In the genomic region with DNA sequence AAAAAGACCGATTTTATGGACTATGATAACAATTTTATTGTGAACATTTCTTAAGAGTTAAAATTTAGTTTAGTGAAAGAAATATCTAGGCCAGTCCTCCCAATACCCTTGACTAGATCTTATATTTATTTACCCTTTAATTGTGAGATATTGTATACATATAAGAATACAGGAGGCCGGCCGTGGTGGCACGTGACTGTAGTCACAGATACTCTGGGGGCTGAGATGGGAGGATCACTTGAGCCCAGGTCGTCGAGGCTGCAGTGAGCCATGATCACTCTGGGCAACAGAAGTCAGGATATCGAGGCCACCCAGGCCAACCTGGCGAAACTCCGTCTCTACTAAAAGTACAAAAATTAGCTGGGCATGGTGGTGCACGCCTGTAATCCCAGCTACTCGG, we compare ENCODE assay signal across 8 cellular contexts. TPM values are rescaled to one million over a fixed set of nuclear protein-coding genes. Genes with fewer than 3 reads are reported as not detected.
DNase-seq lines count a peak whose midpoint lies in the region; ATAC-seq and TF ChIP-seq lines count a peak whose summit lies in the region.

No MANE protein-coding gene starts in this region.

- 76 to 78% methylated on average over 11 of the region's 11 CpGs for WGBS in tibial nerve, 2 donors

- H3K4me1 ChIP-seq in tibial nerve: peaks cover 0 to 26% (median 5%) of the 10 kb centered on the region in 4 donors

- H3K4me3 ChIP-seq in tibial nerve: peak overlapping the region; percentile 65 to 96 (median 72)

- peak overlapping the region; percentile 94 for H3K4me3 Mint-ChIP-seq in activated naive CD4-positive, alpha-beta T cell treated with anti-CD3 and anti-CD28 coated beads for 36 hours
- peak overlapping the region; percentile 90 for H3K4me3 Mint-ChIP-seq in activated CD4-positive, alpha-beta memory T cell treated with anti-CD3 and anti-CD28 coated beads for 36 hours

- H3K27ac ChIP-seq in tibial nerve: peak overlapping the region; percentile 72 to 92 (median 88)

- H3K36me3 Mint-ChIP-seq in activated naive CD4-positive, alpha-beta T cell treated with anti-CD3 and anti-CD28 coated beads for 36 hours (ENCODE audit: low read depth): peaks cover 12% of the 10 kb centered on the region
- peaks cover 11% of the 10 kb centered on the region for H3K36me3 Mint-ChIP-seq in activated CD4-positive, alpha-beta memory T cell treated with anti-CD3 and anti-CD28 coated beads for 36 hours

- POLR2A ChIA-PET in activated CD4-positive, alpha-beta memory T cell treated with anti-CD3 and anti-CD28 coated beads for 36 hours (lab: Charles Lee): interaction anchor here (0.7 to 1.5 kb wide), 2 partner anchors 11 to 61 kb away, joined by 4 to 7 read pairs; partner anchors contain the start of gene RAD51

- DNase-seq in activated naive CD4-positive, alpha-beta T cell treated with anti-CD3 and anti-CD28 coated beads for 36 hours: no peak
- no peak for DNase-seq in activated naive CD4-positive, alpha-beta T cell treated with anti-CD3 and anti-CD28 coated beads, Interleukin-2, amount 50 U/mL, for 16 hours
- peak; percentile 24 for DNase-seq in activated CD4-positive, alpha-beta memory T cell treated with anti-CD3 and anti-CD28 coated beads for 36 hours
- peak; percentile 48 for DNase-seq in left kidney (ENCODE audit: low read depth, low spot score)
- no peak for DNase-seq in tibial nerve (ENCODE audit: low spot score in 2 of 2)
- no peak for DNase-seq in Kasumi-1 (lab: John Stamatoyannopoulos, UW)
- DNase-seq in HCEC 1CT: no peak

- TF ChIP-seq CTCF in tibial nerve (IDR thresholded peaks at IDR 0.05): no peak

- H3K36me3 ChIP-seq in tibial nerve: peaks cover 0 to 21% (median 1%) of the 10 kb centered on the region in 3 donors

- no peaks in the 10 kb centered on the region for H3K27me3 ChIP-seq in tibial nerve

- intact Hi-C loops in activated naive CD4-positive, alpha-beta T cell treated with anti-CD3 and anti-CD28 coated beads for 36 hours (cut with micrococcal nuclease): loop anchor here (1.0 to 2.0 kb wide), 10 partner anchors 7 to 351 kb away; partner anchors contain the start of genes CCDC32, DNAJC17, IVD and KNL1
- intact Hi-C loops in activated CD4-positive, alpha-beta memory T cell treated with anti-CD3 and anti-CD28 coated beads for 36 hours (cut with micrococcal nuclease): loop anchor here (1.0 to 2.0 kb wide), 5 partner anchors 8 to 161 kb away; partner anchors contain the start of genes DNAJC17, GCHFR, KNL1 and ZFYVE19

- peaks cover 25% of the 10 kb centered on the region for H3K4me1 Mint-ChIP-seq in activated naive CD4-positive, alpha-beta T cell treated with anti-CD3 and anti-CD28 coated beads for 36 hours (ENCODE audit: low read depth)
- peaks cover 28% of the 10 kb centered on the region for H3K4me1 Mint-ChIP-seq in activated CD4-positive, alpha-beta memory T cell treated with anti-CD3 and anti-CD28 coated beads for 36 hours (ENCODE audit: low read depth)

- CTCF ChIA-PET in activated naive CD4-positive, alpha-beta T cell treated with anti-CD3 and anti-CD28 coated beads for 36 hours (lab: Charles Lee): interaction anchor here (0.6 to 2.4 kb wide), 2 partner anchors 26 to 645 kb away, joined by 5 to 11 read pairs; no protein-coding TSS in a partner anchor
- CTCF ChIA-PET in activated CD4-positive, alpha-beta memory T cell treated with anti-CD3 and anti-CD28 coated beads for 36 hours (lab: Charles Lee): no interaction called here

- ATAC-seq in GM18909 (IDR thresholded peaks at IDR 0.05; ENCODE audit: poor library complexity, unreplicated experiment): no peak

- H3K9me3 Mint-ChIP-seq in activated naive CD4-positive, alpha-beta T cell treated with anti-CD3 and anti-CD28 coated beads for 36 hours: no peaks in the 10 kb centered on the region
- no peaks in the 10 kb centered on the region for H3K9me3 Mint-ChIP-seq in activated CD4-positive, alpha-beta memory T cell treated with anti-CD3 and anti-CD28 coated beads for 36 hours

- TF ChIP-seq EP300 in tibial nerve (IDR thresholded peaks at IDR 0.05): no peak

- TF ChIP-seq POLR2A in tibial nerve (IDR thresholded peaks at IDR 0.05): no peak

- no peaks in the 10 kb centered on the region for H3K27me3 Mint-ChIP-seq in activated naive CD4-positive, alpha-beta T cell treated with anti-CD3 and anti-CD28 coated beads for 36 hours (ENCODE audit: low read depth)
- no peaks in the 10 kb centered on the region for H3K27me3 Mint-ChIP-seq in activated CD4-positive, alpha-beta memory T cell treated with anti-CD3 and anti-CD28 coated beads for 36 hours

- peak overlapping the region; percentile 98 for H3K27ac Mint-ChIP-seq in activated naive CD4-positive, alpha-beta T cell treated with anti-CD3 and anti-CD28 coated beads for 36 hours
- H3K27ac Mint-ChIP-seq in activated CD4-positive, alpha-beta memory T cell treated with anti-CD3 and anti-CD28 coated beads for 36 hours: peak overlapping the region; percentile 94

- no peaks in the 10 kb centered on the region for H3K9me3 ChIP-seq in tibial nerve

RNA-seq across cellular contexts. Expression of gene RMDN3, which starts 0.8 kb away (rescaled TPM):
- total RNA-seq in activated naive CD4-positive, alpha-beta T cell treated with anti-CD3 and anti-CD28 coated beads for 36 hours: 10 to 100 TPM; 17.8 to 19.2 TPM
- 10 to 100 TPM; 22.6 to 22.7 TPM for total RNA-seq in activated CD4-positive, alpha-beta memory T cell treated with anti-CD3 and anti-CD28 coated beads for 36 hours
- total RNA-seq in tibial nerve: 10 to 100 TPM; 26.7 to 41.1 (median 39.1) TPM

RNA-seq across cellular contexts. Expression of gene GCHFR, which starts 8.0 kb away (rescaled TPM):
- 10 to 100 TPM; 28.1 to 32.7 TPM for total RNA-seq in activated naive CD4-positive, alpha-beta T cell treated with anti-CD3 and anti-CD28 coated beads for 36 hours
- 10 to 100 TPM; 36.0 to 40.2 TPM for total RNA-seq in activated CD4-positive, alpha-beta memory T cell treated with anti-CD3 and anti-CD28 coated beads for 36 hours
- 10 to 100 TPM; 24.5 to 49.4 (median 44.1) TPM for total RNA-seq in tibial nerve

RNA-seq across cellular contexts. Expression of gene C15orf62, which starts 14.0 kb away (rescaled TPM):
- total RNA-seq in activated naive CD4-positive, alpha-beta T cell treated with anti-CD3 and anti-CD28 coated beads for 36 hours: under 1 TPM; 0.10 to 0.33 TPM
- total RNA-seq in activated CD4-positive, alpha-beta memory T cell treated with anti-CD3 and anti-CD28 coated beads for 36 hours: under 1 TPM; 0.39 to 0.43 TPM
- under 1 TPM in 1 of 4 donors, not detected in 3; 0.59 TPM for total RNA-seq in tibial nerve

RNA-seq across cellular contexts. Expression of gene ZFYVE19, which starts 51.1 kb away (rescaled TPM):
- total RNA-seq in activated naive CD4-positive, alpha-beta T cell treated with anti-CD3 and anti-CD28 coated beads for 36 hours: 10 to 100 TPM; 15.4 to 17.0 TPM
- 10 to 100 TPM; 22.8 to 26.1 TPM for total RNA-seq in activated CD4-positive, alpha-beta memory T cell treated with anti-CD3 and anti-CD28 coated beads for 36 hours
- total RNA-seq in tibial nerve: 10 to 100 TPM; 19.0 to 48.5 (median 34.2) TPM

RNA-seq across cellular contexts. Expression of gene DNAJC17, which starts 51.5 kb away (rescaled TPM):
- 10 to 100 TPM; 25.9 to 28.1 TPM for total RNA-seq in activated naive CD4-positive, alpha-beta T cell treated with anti-CD3 and anti-CD28 coated beads for 36 hours
- total RNA-seq in activated CD4-positive, alpha-beta memory T cell treated with anti-CD3 and anti-CD28 coated beads for 36 hours: 10 to 100 TPM; 32.5 to 34.5 TPM
- total RNA-seq in tibial nerve: 10 to 100 TPM; 23.9 to 61.5 (median 36.3) TPM

Comparison
In these comparisons a context has a peak if more than half of its experiments do, and no peak if none do; other contexts are left out.
1. DNase-seq: peak in activated CD4-positive, alpha-beta memory T cell treated with anti-CD3 and anti-CD28 coated beads for 36 hours (single experiment) and left kidney (single experiment); none in activated naive CD4-positive, alpha-beta T cell treated with anti-CD3 and anti-CD28 coated beads for 36 hours (single experiment), activated naive CD4-positive, alpha-beta T cell treated with anti-CD3 and anti-CD28 coated beads, Interleukin-2, amount 50 U/mL, for 16 hours (single experiment), tibial nerve (0 of 2), Kasumi-1 (0 of 2) and HCEC 1CT (single experiment).